8 cellular contexts compared by ENCODE assay signal in genomic region chr14:91116401-91116800, GRCh38. TPM values are rescaled to one million over a fixed set of nuclear protein-coding genes. Genes with fewer than 3 reads are reported as not detected.
DNase-seq lines count a peak whose midpoint lies in the region; ATAC-seq and TF ChIP-seq lines count a peak whose summit lies in the region.
"Not testable (repeated sequence)": the region's sequence is repeated elsewhere in the genome, so short reads cannot be mapped to it uniquely, and the experiment has no call there.

No MANE protein-coding gene starts in this region.

- H2AFZ ChIP-seq in KMS-11 (ENCODE audit: low read depth) = not testable (repeated sequence)

- TF ChIP-seq CTCF in KMS-11 (conservative IDR thresholded peaks at IDR 0.05; ENCODE audit: low read depth, low read length); RWPE1 (conservative IDR thresholded peaks at IDR 0.05; ENCODE audit: low read depth); brain (conservative IDR thresholded peaks at IDR 0.05); right atrium auricular region (IDR thresholded peaks at IDR 0.05); nephron (IDR thresholded peaks at IDR 0.05; ENCODE audit: unreplicated experiment in 3 of 3); stomach (IDR thresholded peaks at IDR 0.05): not testable (repeated sequence)

- POLR2A ChIA-PET in RWPE1 (lab: Yijun Ruan, JAX; ENCODE audit: low non-redundant PET) = not testable (repeated sequence)

- WGBS in stomach, 5 donors = 58 to 77% (median 65%) methylated on average over 3 of the region's 3 CpGs

- peak overlapping the region; percentile 96 for H3K27ac Mint-ChIP-seq in activated CD8-positive, alpha-beta memory T cell treated with anti-CD3 and anti-CD28 coated beads, Interleukin-2, amount 10 ng/mL, durations not matched to agents 7 days and 5 days
- H3K27ac Mint-ChIP-seq in brain = peak overlapping the region; percentile 68 to 98 (median 92)
- peak overlapping the region; percentile 66 to 97 (median 71) for H3K27ac Mint-ChIP-seq in nephron

- peaks cover 51% of the 10 kb centered on the region for H3K36me3 ChIP-seq in BLaER1
- H3K36me3 ChIP-seq in KMS-11 (ENCODE audit: insufficient read depth); right atrium auricular region: not testable (repeated sequence)
- peaks cover 0 to 15% (median 10%) of the 10 kb centered on the region in 4 donors for H3K36me3 ChIP-seq in stomach

- H3K9me3 ChIP-seq in BLaER1, right atrium auricular region, stomach: not testable (repeated sequence)

- not testable (repeated sequence) for H3K27me3 ChIP-seq in BLaER1; KMS-11 (ENCODE audit: insufficient read depth, low read depth); right atrium auricular region; stomach

- not testable (repeated sequence) for ATAC-seq in activated CD8-positive, alpha-beta memory T cell treated with anti-CD3 and anti-CD28 coated beads, Interleukin-2, amount 10 ng/mL, durations not matched to agents 7 days and 5 days

- TF ChIP-seq POLR2A in stomach (IDR thresholded peaks at IDR 0.05) = not testable (repeated sequence)

- not testable (repeated sequence) for H3K27me3 Mint-ChIP-seq in activated CD8-positive, alpha-beta memory T cell treated with anti-CD3 and anti-CD28 coated beads, Interleukin-2, amount 10 ng/mL, durations not matched to agents 7 days and 5 days; brain; nephron (ENCODE audit: low read depth)

- DNase-seq in RWPE1 (ENCODE audit: low spot score); right atrium auricular region (ENCODE audit: low spot score): not testable (repeated sequence)
- peak; percentile 45 for DNase-seq in activated CD8-positive, alpha-beta memory T cell treated with anti-CD3 and anti-CD28 coated beads, Interleukin-2, amount 10 ng/mL, durations not matched to agents 7 days and 5 days
- peak; percentile 28 for DNase-seq in stomach

- H3K4me1 ChIP-seq in BLaER1 (peaks cover 51% of the 10 kb centered on the region), KMS-11 (ENCODE audit: low read depth, poor library complexity, severe bottlenecking) (peaks cover 26% of the 10 kb centered on the region), right atrium auricular region (peaks cover 0 to 60% of the 10 kb centered on the region in 2 donors), stomach (peaks cover 44 to 94% (median 66%) of the 10 kb centered on the region in 4 donors)

- TF ChIP-seq EP300 in stomach (IDR thresholded peaks at IDR 0.05) = not testable (repeated sequence)

- H3K4me1 Mint-ChIP-seq in activated CD8-positive, alpha-beta memory T cell treated with anti-CD3 and anti-CD28 coated beads, Interleukin-2, amount 10 ng/mL, durations not matched to agents 7 days and 5 days = peaks cover 68% of the 10 kb centered on the region
- peaks cover 64% of the 10 kb centered on the region for H3K4me1 Mint-ChIP-seq in brain
- peaks cover 37% of the 10 kb centered on the region for H3K4me1 Mint-ChIP-seq in nephron

- H3K4me3 ChIP-seq in BLaER1 (peak overlapping the region; percentile 76; the same call in 1 of the 2 replicates), stomach (peak overlapping the region; percentile 4 to 67 (median 34))
- not testable (repeated sequence) for H3K4me3 ChIP-seq in KMS-11 (IDR thresholded peaks at IDR 0.05; ENCODE audit: insufficient read depth, low read depth, low read length); right atrium auricular region

- H3K4me2 ChIP-seq in BLaER1 (peak overlapping the region; percentile 92), KMS-11 (peak overlapping the region; percentile 82)

- peaks cover 18% of the 10 kb centered on the region for H4K20me1 ChIP-seq in BLaER1
- H4K20me1 ChIP-seq in KMS-11 (ENCODE audit: insufficient read depth) = not testable (repeated sequence)

- H3K27ac ChIP-seq in BLaER1 = not testable (repeated sequence)
- H3K27ac ChIP-seq in KMS-11 (peak overlapping the region; percentile 100; the same call in 1 of the 2 replicates), RWPE1 (peak overlapping the region; percentile 48), right atrium auricular region (peak overlapping the region; percentile 8 to 96), stomach (peak overlapping the region; percentile 58 to 98 (median 96))

- H3K9ac ChIP-seq in BLaER1, KMS-11: not testable (repeated sequence)

- peaks cover 24% of the 10 kb centered on the region for H3K79me2 ChIP-seq in KMS-11 (ENCODE audit: insufficient read depth, low read depth)

- peak overlapping the region; percentile 98 for H3K4me3 Mint-ChIP-seq in activated CD8-positive, alpha-beta memory T cell treated with anti-CD3 and anti-CD28 coated beads, Interleukin-2, amount 10 ng/mL, durations not matched to agents 7 days and 5 days
- H3K4me3 Mint-ChIP-seq in brain = peak overlapping the region; percentile 24 to 97 (median 92)
- H3K4me3 Mint-ChIP-seq in nephron = peak overlapping the region; percentile 13 to 95 (median 86)

- not testable (repeated sequence) for H3K9me3 Mint-ChIP-seq in activated CD8-positive, alpha-beta memory T cell treated with anti-CD3 and anti-CD28 coated beads, Interleukin-2, amount 10 ng/mL, durations not matched to agents 7 days and 5 days (ENCODE audit: low read depth); brain; nephron

- H3K36me3 Mint-ChIP-seq in activated CD8-positive, alpha-beta memory T cell treated with anti-CD3 and anti-CD28 coated beads, Interleukin-2, amount 10 ng/mL, durations not matched to agents 7 days and 5 days = peaks cover 60% of the 10 kb centered on the region
- H3K36me3 Mint-ChIP-seq in brain (peaks cover 44% of the 10 kb centered on the region), nephron (ENCODE audit: low read depth) (peaks cover 34% of the 10 kb centered on the region)

- CTCF ChIA-PET in RWPE1 (lab: Yijun Ruan, JAX) = interaction anchor here (0.7 kb wide), 2 partner anchors 10 to 207 kb away, joined by 3 to 5 read pairs; no protein-coding TSS in a partner anchor
- CTCF ChIA-PET in activated CD8-positive, alpha-beta memory T cell treated with anti-CD3 and anti-CD28 coated beads, Interleukin-2, amount 10 ng/mL, durations not matched to agents 7 days and 5 days (lab: Charles Lee) = interaction anchor here (1.1 to 5.7 kb wide), 6 partner anchors 22 to 214 kb away, joined by 4 to 125 read pairs (median 16); partner anchors contain the start of gene RPS6KA5

- intact Hi-C loops in stomach (cut with DNase I; ENCODE audit: low total_unique reads) = not testable (repeated sequence)

RNA-seq across cellular contexts. Expression of gene DGLUCY, which starts 2.5 kb away (rescaled TPM):
- total RNA-seq in activated CD8-positive, alpha-beta memory T cell treated with anti-CD3 and anti-CD28 coated beads, Interleukin-2, amount 10 ng/mL, durations not matched to agents 7 days and 5 days = 100 to 1,000 TPM; 113 to 176 TPM
- polyA plus RNA-seq in brain (ENCODE audit: insufficient read depth, low read depth, low replicate concordance) = 49.6 TPM
- total RNA-seq in right atrium auricular region = 100 to 1,000 TPM in 1 of 2 donors, 10 to 100 TPM in 1; 81.8 to 136 TPM
- total RNA-seq in stomach = 100 to 1,000 TPM in 2 of 5 donors, 10 to 100 TPM in 3; 54.3 to 122 (median 87.9) TPM
- 10 to 100 TPM; 24.1 to 32.9 (median 28.9) TPM for polyA plus RNA-seq in stomach

RNA-seq across cellular contexts. Expression of gene RPS6KA5, which starts 56.0 kb away (rescaled TPM):
- total RNA-seq in activated CD8-positive, alpha-beta memory T cell treated with anti-CD3 and anti-CD28 coated beads, Interleukin-2, amount 10 ng/mL, durations not matched to agents 7 days and 5 days = 10 to 100 TPM; 48.1 to 58.2 TPM
- 10.5 TPM for polyA plus RNA-seq in brain (ENCODE audit: insufficient read depth, low read depth, low replicate concordance)
- 1 to 10 TPM; 5.3 to 9.6 TPM for total RNA-seq in right atrium auricular region
- total RNA-seq in stomach = 10 to 100 TPM in 4 of 5 donors, 1 to 10 TPM in 1; 6.4 to 25.0 (median 16.5) TPM
- polyA plus RNA-seq in stomach = 1 to 10 TPM; 1.6 to 3.8 (median 1.9) TPM
